10 cellular contexts compared by ENCODE assay signal in the genomic region with DNA sequence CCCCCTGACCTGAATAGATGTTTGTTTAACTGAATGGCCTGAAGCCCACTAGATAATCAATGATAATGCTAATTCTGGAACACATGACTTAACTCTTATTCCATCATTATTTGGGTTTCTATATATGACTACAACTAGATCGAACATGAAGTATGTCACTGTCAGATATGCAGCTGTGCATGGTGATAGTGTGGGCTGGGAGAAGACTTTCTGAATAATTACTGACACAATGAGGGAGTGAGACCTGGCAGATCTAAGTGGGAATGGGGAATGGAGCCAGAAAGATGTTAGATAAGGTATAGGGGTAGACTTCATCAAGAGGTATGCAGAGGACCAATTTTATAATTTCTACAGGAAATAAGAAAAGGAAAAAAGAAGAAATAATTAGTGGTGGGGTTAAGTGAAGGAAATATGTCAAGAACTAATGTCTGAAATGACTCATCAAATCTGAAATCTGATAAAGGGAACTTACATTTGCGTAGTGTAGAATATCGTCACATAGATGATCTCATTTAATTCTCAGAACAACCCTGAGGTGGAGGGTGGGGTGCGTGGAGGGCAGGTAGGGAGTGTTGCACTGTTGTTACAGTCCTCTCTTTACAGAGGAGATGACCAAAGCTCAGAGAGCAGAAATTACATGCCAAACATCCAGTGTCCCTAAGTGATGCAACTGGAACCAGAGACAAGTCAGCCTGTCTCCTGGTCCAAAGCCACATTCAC.
DNase-seq lines count a peak whose midpoint lies in the region; ATAC-seq, FAIRE-seq and TF ChIP-seq lines count a peak whose summit lies in the region.
"Had no signal": no experiment of that assay in that cellular context is flagged by ENCODE, and none has a peak within 500 bp of the region (broad histone marks: within the 10 kb centered on the region; RNA-seq: fewer than 3 reads in every experiment).

No MANE protein-coding gene starts in this region.

- no peak overlapping the region for H3K4me3 ChIP-seq in ACC112 (ENCODE audit: low read depth, low read length)
- no peak overlapping the region for H3K4me3 ChIP-seq in RWPE2 (ENCODE audit: severe bottlenecking)
- no peak overlapping the region for H3K4me3 ChIP-seq in thyroid gland (replicated peaks in 1 of 3)

- intact Hi-C loops in thyroid gland (cut with DNase I), result no loop called here
- intact Hi-C loops in cardiac septum (cut with DNase I), result no loop called here

- H3K27me3 ChIP-seq in ACC112 (ENCODE audit: insufficient read depth, low read length), result no peaks in the 10 kb centered on the region
- H3K27me3 ChIP-seq in RWPE2 (ENCODE audit: insufficient read depth, poor library complexity, severe bottlenecking), result no peaks in the 10 kb centered on the region
- no peaks in the 10 kb centered on the region for H3K27me3 ChIP-seq in thyroid gland

- H3K9me3 ChIP-seq in RWPE2 (ENCODE audit: severe bottlenecking) (no peaks in the 10 kb centered on the region), thyroid gland (no peaks in the 10 kb centered on the region)

- H3K9me3 Mint-ChIP-seq in endothelial cell (ENCODE audit: unreplicated experiment), result no peaks in the 10 kb centered on the region

- H3K27me3 Mint-ChIP-seq in endothelial cell (ENCODE audit: unreplicated experiment), result no peaks in the 10 kb centered on the region

- ATAC-seq in GM21576 (IDR thresholded peaks at IDR 0.05; ENCODE audit: unreplicated experiment) (peak; percentile 72), RWPE2 (ENCODE audit: low read depth) (no peak)

- no peaks in the 10 kb centered on the region for H3K36me3 Mint-ChIP-seq in endothelial cell (ENCODE audit: low read depth, unreplicated experiment)

- no peaks in the 10 kb centered on the region for H3K36me3 ChIP-seq in ACC112 (ENCODE audit: insufficient read depth, low read length)
- no peaks in the 10 kb centered on the region for H3K36me3 ChIP-seq in RWPE2 (ENCODE audit: low read depth)
- no peaks in the 10 kb centered on the region for H3K36me3 ChIP-seq in thyroid gland

- H3K4me1 ChIP-seq in ACC112 (ENCODE audit: control insufficient read depth, insufficient read depth, low read length, unreplicated experiment) (peaks cover 52% of the 10 kb centered on the region), RWPE2 (ENCODE audit: insufficient read depth, poor library complexity, severe bottlenecking) (peaks cover 35% of the 10 kb centered on the region), thyroid gland (peaks cover 0 to 11% of the 10 kb centered on the region in 2 donors)

- DNase-seq in RWPE2 (ENCODE audit: low spot score) (no peak), erythroblast (lab: John Stamatoyannopoulos, UW) (peak; percentile 95 to 96), thyroid gland (no peak), cardiac septum (ENCODE audit: low spot score) (no peak), RCC 7860 (ENCODE audit: low spot score) (no peak), endothelial cell (ENCODE audit: low spot score) (no peak)
- DNase-seq: DND-41 had no signal

- peaks cover 10% of the 10 kb centered on the region for H3K4me1 Mint-ChIP-seq in endothelial cell (ENCODE audit: unreplicated experiment)

- H2AFZ ChIP-seq in ACC112 (ENCODE audit: low read length, unreplicated experiment), result no peak overlapping the region

- FAIRE-seq in RCC 7860 (lab: Jason Lieb, UNC), result no peak
- FAIRE-seq: islet of Langerhans had no signal

- H3K79me2 ChIP-seq in ACC112 (ENCODE audit: control insufficient read depth, insufficient read depth, low read length, unreplicated experiment), result no peaks in the 10 kb centered on the region

- no peak overlapping the region for H3K4me3 Mint-ChIP-seq in endothelial cell (ENCODE audit: unreplicated experiment)

- TF ChIP-seq CTCF in RWPE2 (IDR thresholded peaks at IDR 0.05; ENCODE audit: poor library complexity, severe bottlenecking), result no peak
- TF ChIP-seq CTCF in thyroid gland (IDR thresholded peaks at IDR 0.05), result no peak
- no peak for TF ChIP-seq CTCF in endothelial cell (IDR thresholded peaks at IDR 0.05; ENCODE audit: unreplicated experiment)

- no peak overlapping the region for H3K27ac Mint-ChIP-seq in endothelial cell (ENCODE audit: unreplicated experiment)

- WGBS in thyroid gland, 2 donors, result 82 to 88% methylated on average over 4 of the region's 4 CpGs

- TF ChIP-seq POLR2A in erythroblast (IDR thresholded peaks at IDR 0.05; ENCODE audit: low read length), result no peak
- TF ChIP-seq POLR2A in thyroid gland (IDR thresholded peaks at IDR 0.05), result no peak

- peak overlapping the region; percentile 96 for H3K27ac ChIP-seq in ACC112 (ENCODE audit: low read depth, low read length)
- peak overlapping the region; percentile 97 for H3K27ac ChIP-seq in RWPE2 (ENCODE audit: poor library complexity, severe bottlenecking)
- H3K27ac ChIP-seq in thyroid gland, result no peak overlapping the region

Comparison
In these comparisons a context has a peak if more than half of its experiments do, and no peak if none do; other contexts are left out.
1. H3K27ac ChIP-seq: peak in ACC112 (single experiment) and RWPE2 (single experiment); none in thyroid gland (0 of 3).
2. DNase-seq: peak in erythroblast (2 of 2); none in RWPE2 (single experiment), thyroid gland (0 of 2), cardiac septum (single experiment), RCC 7860 (single experiment) and endothelial cell (single experiment).